7 cellular contexts compared by ENCODE assay signal in genomic region chr10:22003964-22004281, GRCh38. TPM values are rescaled to one million over a fixed set of nuclear protein-coding genes. Genes with fewer than 3 reads are reported as not detected.
DNase-seq lines count a peak whose midpoint lies in the region; ATAC-seq and TF ChIP-seq lines count a peak whose summit lies in the region.

No MANE protein-coding gene starts in this region.

- no peaks in the 10 kb centered on the region for H3K27me3 ChIP-seq in Panc1 (ENCODE audit: control insufficient read depth, insufficient read depth, low read length)

- BruUV-seq in Panc1 (replicated peaks; lab: Mats Ljungman, UMichigan) = no TSS peak

- ATAC-seq in GM21390 (IDR thresholded peaks at IDR 0.05; ENCODE audit: unreplicated experiment) (peak; percentile 2), Panc1 (no peak), GM21367 (IDR thresholded peaks at IDR 0.05; ENCODE audit: unreplicated experiment) (no peak)
- no peak for ATAC-seq in stimulated activated memory B cell treated with anti-CD40 and anti-IgM and Interleukin-4, amounts not matched to agents 10 μg/mL and 1 μg/mL and 100 μg/mL, for 72 hours

- H3K9me3 Mint-ChIP-seq in stimulated activated memory B cell treated with anti-CD40 and anti-IgM and Interleukin-4, amounts not matched to agents 10 μg/mL and 1 μg/mL and 100 μg/mL, for 72 hours = no peaks in the 10 kb centered on the region

- H3K27me3 Mint-ChIP-seq in stimulated activated memory B cell treated with anti-CD40 and anti-IgM and Interleukin-4, amounts not matched to agents 10 μg/mL and 1 μg/mL and 100 μg/mL, for 72 hours = peaks cover 9% of the 10 kb centered on the region

- no peaks in the 10 kb centered on the region; the same call in 1 of the 2 replicates for H3K9me3 ChIP-seq in Panc1 (ENCODE audit: control insufficient read depth, insufficient read depth, low read depth, low read length)

- H3K4me3 Mint-ChIP-seq in stimulated activated memory B cell treated with anti-CD40 and anti-IgM and Interleukin-4, amounts not matched to agents 10 μg/mL and 1 μg/mL and 100 μg/mL, for 72 hours = peak overlapping the region; percentile 82

- TF ChIP-seq CTCF in Panc1 (IDR thresholded peaks at IDR 0.05) (no peak), fibroblast of pulmonary artery (IDR thresholded peaks at IDR 0.05; ENCODE audit: low read length, missing control alignments) (no peak)

- DNase-seq in Panc1 (ENCODE audit: low read depth, low spot score) (no peak), fibroblast of pulmonary artery (ENCODE audit: low read depth) (no peak), NCI-H1105 (lab: John Stamatoyannopoulos, UW) (no peak)
- no peak for DNase-seq in activated effector memory CD4-positive, alpha-beta T cell treated with anti-CD3 and anti-CD28 coated beads, Interleukin-2, amount 50 U/mL, for 16 hours

- H3K36me3 Mint-ChIP-seq in stimulated activated memory B cell treated with anti-CD40 and anti-IgM and Interleukin-4, amounts not matched to agents 10 μg/mL and 1 μg/mL and 100 μg/mL, for 72 hours = peaks cover 8% of the 10 kb centered on the region

- no peaks in the 10 kb centered on the region; the same call in 1 of the 2 replicates for H3K36me3 ChIP-seq in Panc1 (ENCODE audit: control insufficient read depth, insufficient read depth, low read length)

- H3K4me3 ChIP-seq in Panc1 (ENCODE audit: low read depth in 2 of 2, low read length in 2 of 2) (peak overlapping the region; percentile 76 to 78), fibroblast of pulmonary artery (replicated peaks; ENCODE audit: low read depth, low read length) (peak overlapping the region; percentile 93)

- intact Hi-C loops in Panc1 (cut with micrococcal nuclease; ENCODE audit: unreplicated experiment) = loop anchor here (10.0 kb wide), 1 partner anchor 221 kb away; no protein-coding TSS in a partner anchor

- in situ Hi-C loops in Panc1 (cut with HindIII; ENCODE audit: low pct_unique_long_range_greater_than_20kb, low sequenced_read_pairs) = no loop called here

- POLR2A ChIA-PET in Panc1 (lab: Charles Lee) = interaction anchor here (0.7 kb wide), 1 partner anchor 313 kb away, joined by 4 read pairs; no protein-coding TSS in a partner anchor

- H3K4me1 ChIP-seq in Panc1 (ENCODE audit: control insufficient read depth, insufficient read depth, low read length) = peaks cover 6% of the 10 kb centered on the region; the same call in 1 of the 2 replicates

- peaks cover 43% of the 10 kb centered on the region for H3K4me1 Mint-ChIP-seq in stimulated activated memory B cell treated with anti-CD40 and anti-IgM and Interleukin-4, amounts not matched to agents 10 μg/mL and 1 μg/mL and 100 μg/mL, for 72 hours

- H3K27ac ChIP-seq in Panc1 (ENCODE audit: low read length) = peak overlapping the region; percentile 89

- peak overlapping the region; percentile 69 for H3K27ac Mint-ChIP-seq in stimulated activated memory B cell treated with anti-CD40 and anti-IgM and Interleukin-4, amounts not matched to agents 10 μg/mL and 1 μg/mL and 100 μg/mL, for 72 hours

- CTCF ChIA-PET in Panc1 (lab: Charles Lee) = no interaction called here

RNA-seq across cellular contexts. Expression of gene DNAJC1, which starts 0.4 kb away (rescaled TPM):
- total RNA-seq in Panc1 (2021; ENCODE audit: unreplicated experiment) = 12.9 TPM
- polyA plus RNA-seq in Panc1 (2012; ENCODE audit: insufficient read length) = 7.6 TPM
